ENCODE assay signal across 13 cellular contexts in the genomic region with DNA sequence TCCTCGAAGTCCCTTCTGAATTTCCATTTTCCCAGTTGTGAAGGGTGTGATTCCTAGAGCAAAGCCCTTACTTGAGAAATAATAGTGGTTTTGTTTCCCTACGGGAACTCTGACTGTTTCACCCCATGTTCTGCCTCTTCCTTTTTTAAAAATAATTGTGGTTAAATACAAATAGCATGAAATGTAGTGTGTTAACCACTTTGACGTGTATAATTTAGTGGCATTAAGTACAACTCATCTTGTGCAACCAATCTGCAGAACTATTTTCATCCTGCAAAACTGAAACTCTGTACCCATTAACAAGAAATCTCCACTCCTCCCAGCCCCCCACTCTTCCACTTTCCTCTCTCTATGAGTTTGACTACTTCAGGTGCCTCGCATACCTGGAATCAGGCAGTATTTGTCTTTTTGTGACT. TPM values are rescaled to one million over a fixed set of nuclear protein-coding genes. Genes with fewer than 3 reads are reported as not detected.
DNase-seq lines count a peak whose midpoint lies in the region; ATAC-seq and TF ChIP-seq lines count a peak whose summit lies in the region.
"Had no signal": no experiment of that assay in that cellular context is flagged by ENCODE, and none has a peak within 500 bp of the region (broad histone marks: within the 10 kb centered on the region; RNA-seq: fewer than 3 reads in every experiment).

No MANE protein-coding gene starts in this region.

- H2AFZ ChIP-seq in smooth muscle cell (ENCODE audit: low read depth) = no peak overlapping the region

- H3K4me1 ChIP-seq in smooth muscle cell (ENCODE audit: low read depth) = peaks cover 10% of the 10 kb centered on the region
- H3K4me1 ChIP-seq: esophagus squamous epithelium had no signal

- H3K36me3 Mint-ChIP-seq in activated T-cell treated with anti-CD3 and anti-CD28 coated beads, Interleukin-2, amount 50 U/mL, for 24 hours (ENCODE audit: low read depth) = no peaks in the 10 kb centered on the region
- H3K36me3 Mint-ChIP-seq in stimulated activated memory B cell treated with anti-CD40 and anti-IgM and Interleukin-4, amounts not matched to agents 10 μg/mL and 1 μg/mL and 100 μg/mL, for 72 hours = no peaks in the 10 kb centered on the region

- H3K27ac Mint-ChIP-seq in activated T-cell treated with anti-CD3 and anti-CD28 coated beads, Interleukin-2, amount 50 U/mL, for 24 hours = peak overlapping the region; percentile 60
- no peak overlapping the region for H3K27ac Mint-ChIP-seq in stimulated activated memory B cell treated with anti-CD40 and anti-IgM and Interleukin-4, amounts not matched to agents 10 μg/mL and 1 μg/mL and 100 μg/mL, for 72 hours

- H3K79me2 ChIP-seq in smooth muscle cell (ENCODE audit: low read depth) = no peaks in the 10 kb centered on the region

- H3F3A ChIP-seq in smooth muscle cell (ENCODE audit: low read depth) = peaks cover 11% of the 10 kb centered on the region

- no peaks in the 10 kb centered on the region for H4K20me1 ChIP-seq in smooth muscle cell (ENCODE audit: low read depth)

- TF ChIP-seq CTCF in smooth muscle cell (IDR thresholded peaks at IDR 0.05; ENCODE audit: borderline replicate concordance, insufficient read depth, poor library complexity, severe bottlenecking) = no peak

- no peak overlapping the region for H3K9ac ChIP-seq in smooth muscle cell (ENCODE audit: low read depth)

- no peak overlapping the region for H3K4me2 ChIP-seq in smooth muscle cell

- H3K36me3 ChIP-seq in smooth muscle cell (ENCODE audit: low read depth) = no peaks in the 10 kb centered on the region
- H3K36me3 ChIP-seq: esophagus squamous epithelium had no signal

- H3K27ac ChIP-seq in smooth muscle cell (ENCODE audit: low read depth) = no peak overlapping the region
- H3K27ac ChIP-seq: esophagus squamous epithelium had no signal

- H3K9me3 Mint-ChIP-seq in activated T-cell treated with anti-CD3 and anti-CD28 coated beads, Interleukin-2, amount 50 U/mL, for 24 hours = no peaks in the 10 kb centered on the region
- no peaks in the 10 kb centered on the region for H3K9me3 Mint-ChIP-seq in stimulated activated memory B cell treated with anti-CD40 and anti-IgM and Interleukin-4, amounts not matched to agents 10 μg/mL and 1 μg/mL and 100 μg/mL, for 72 hours

- no peaks in the 10 kb centered on the region for H3K27me3 ChIP-seq in smooth muscle cell (ENCODE audit: low read depth)

- H3K4me1 Mint-ChIP-seq in activated T-cell treated with anti-CD3 and anti-CD28 coated beads, Interleukin-2, amount 50 U/mL, for 24 hours (ENCODE audit: low read depth) = peaks cover 24% of the 10 kb centered on the region
- peaks cover 15% of the 10 kb centered on the region for H3K4me1 Mint-ChIP-seq in stimulated activated memory B cell treated with anti-CD40 and anti-IgM and Interleukin-4, amounts not matched to agents 10 μg/mL and 1 μg/mL and 100 μg/mL, for 72 hours

- in situ Hi-C loops in SK-MEL-5 (cut with HindIII; ENCODE audit: low pct_unique_long_range_greater_than_20kb, low sequenced_read_pairs) = no loop called here
- in situ Hi-C loops in KBM-7 (cut with MboI; ENCODE audit: low pct_unique_long_range_greater_than_20kb, low sequenced_read_pairs) = no loop called here

- H3K27me3 Mint-ChIP-seq in activated T-cell treated with anti-CD3 and anti-CD28 coated beads, Interleukin-2, amount 50 U/mL, for 24 hours = peaks cover 64% of the 10 kb centered on the region
- peaks cover 51% of the 10 kb centered on the region for H3K27me3 Mint-ChIP-seq in stimulated activated memory B cell treated with anti-CD40 and anti-IgM and Interleukin-4, amounts not matched to agents 10 μg/mL and 1 μg/mL and 100 μg/mL, for 72 hours

- no peaks in the 10 kb centered on the region for H3K9me3 ChIP-seq in smooth muscle cell (replicated peaks; ENCODE audit: low read depth)
- H3K9me3 ChIP-seq: esophagus squamous epithelium had no signal

- 50% methylated on average over 4 of the region's 4 CpGs for WGBS in smooth muscle cell (ENCODE audit: low lambda C conversion rate)

- ATAC-seq in HG02763 (IDR thresholded peaks at IDR 0.05; ENCODE audit: unreplicated experiment) (peak; percentile 42), HG03095 (IDR thresholded peaks at IDR 0.05; ENCODE audit: unreplicated experiment) (no peak)
- ATAC-seq in stimulated activated memory B cell treated with anti-CD40 and anti-IgM and Interleukin-4, amounts not matched to agents 10 μg/mL and 1 μg/mL and 100 μg/mL, for 72 hours = peak; percentile 58

- no peak overlapping the region for H3K4me3 ChIP-seq in smooth muscle cell
- H3K4me3 ChIP-seq: esophagus squamous epithelium had no signal

- no peak for DNase-seq in activated T-cell treated with anti-CD3 and anti-CD28 coated beads, Interleukin-2, amount 50 U/mL, for 24 hours
- DNase-seq in activated T-cell treated with anti-CD3 and anti-CD28 coated beads, Interleukin-2, amount 50 U/mL, for 1 hour = no peak
- DNase-seq in SK-MEL-5 (ENCODE audit: low read depth, low spot score) (peak; percentile 4), smooth muscle cell (lab: John Stamatoyannopoulos, UW; ENCODE audit: unreplicated experiment) (no peak), KBM-7 (no peak)
- DNase-seq: esophagus squamous epithelium; NCI-H2029; stimulated activated CD4-positive, alpha-beta T cell treated with anti-CD3 and anti-CD28 coated beads, Interleukin-1b, Interleukin-23, amount 100 ng/mL, for 48 hours had no signal

- no peak overlapping the region for H3K4me3 Mint-ChIP-seq in activated T-cell treated with anti-CD3 and anti-CD28 coated beads, Interleukin-2, amount 50 U/mL, for 24 hours
- no peak overlapping the region for H3K4me3 Mint-ChIP-seq in stimulated activated memory B cell treated with anti-CD40 and anti-IgM and Interleukin-4, amounts not matched to agents 10 μg/mL and 1 μg/mL and 100 μg/mL, for 72 hours

RNA-seq across cellular contexts. Expression of a gene that starts 35.6 kb away (rescaled TPM):
- not detected in 2 replicates for total RNA-seq in SK-MEL-5 (2014; rRNA removed; shearing (Covaris generic))
- 0.06 TPM in 1 of 2 replicates, not detected in the other for polyA plus RNA-seq in SK-MEL-5 (2015; cell fraction: cytosol; rRNA removed)
- not detected in 2 replicates for polyA plus RNA-seq in SK-MEL-5 (2015; cell fraction: nucleus; rRNA removed)
- total RNA-seq in smooth muscle cell = 25.2 and 36.3 TPM in 2 replicates
- polyA plus RNA-seq in smooth muscle cell = 18.2 and 68.4 TPM in 2 replicates
- total RNA-seq: esophagus squamous epithelium, ureter had no signal
- polyA plus RNA-seq: AG04450 had no signal

Comparison
In these comparisons a context has a peak if more than half of its experiments do, and no peak if none do; other contexts are left out.
1. RNA of a gene that starts 35.6 kb away (total RNA-seq): 25.2 to 36.3 TPM in smooth muscle cell; not detected in SK-MEL-5; every median in the first group is over 10 times any median in the second.